ENCODE assay signal across 1 cellular context in genomic region chr14:100250732-100251465, GRCh38.
TF ChIP-seq lines count a peak whose summit lies in the region.

No MANE protein-coding gene starts in this region.

TF ChIP-seq in liver, 16 proteins besides CTCF, POLR2A, EP300 and RAD21 (continued from another document):
- TF ChIP-seq ZBTB33 (IDR thresholded peaks at IDR 0.05), result no peak
